Comparison of ENCODE assay signal across 29 cellular contexts in genomic region chr1:49906365-49906764, GRCh38.
"Had no signal": no experiment of that assay in that cellular context is flagged by ENCODE, and none has a peak within 500 bp of the region (broad histone marks: within the 10 kb centered on the region; RNA-seq: fewer than 3 reads in every experiment).

No MANE protein-coding gene starts in this region.

- DNase-seq: colonic mucosa; cortex of kidney; dermis blood vessel endothelial cell; dorsolateral prefrontal cortex; effector CD4-positive, alpha-beta T cell; effector CD8-positive, alpha-beta T cell; effector memory CD4-positive, alpha-beta T cell; effector memory CD8-positive, alpha-beta T cell; endodermal cell; erythroblast; esophagus squamous epithelium; foreskin fibroblast; foreskin keratinocyte; foreskin melanocyte; gastrocnemius medialis; glutamatergic neuron; head of caudate nucleus; heart left ventricle; heart right ventricle had no signal

- H2AFZ ChIP-seq: hepatocyte had no signal

- H3K27me3 ChIP-seq: colonic mucosa, dorsolateral prefrontal cortex, esophagus muscularis mucosa, esophagus squamous epithelium, foreskin keratinocyte, gastrocnemius medialis, gastroesophageal sphincter, heart left ventricle, heart right ventricle, hepatocyte had no signal

- FAIRE-seq: colon, endometrium, endothelial cell of umbilical vein, frontal cortex had no signal

- H3K27ac ChIP-seq: colonic mucosa, coronary artery, dorsolateral prefrontal cortex, epithelial cell of prostate, esophagus muscularis mucosa, esophagus squamous epithelium, foreskin keratinocyte, gastrocnemius medialis, gastroesophageal sphincter, heart left ventricle, heart right ventricle, hepatocyte had no signal

- ATAC-seq: effector memory CD8-positive, alpha-beta T cell; esophagus mucosa; foreskin keratinocyte; gastrocnemius medialis; gastroesophageal sphincter; heart left ventricle; heart right ventricle had no signal

- H3K9me3 ChIP-seq: colonic mucosa, esophagus muscularis mucosa, gastrocnemius medialis, gastroesophageal sphincter, heart left ventricle, heart right ventricle had no signal

- H3K4me2 ChIP-seq: hepatocyte had no signal

- H3K79me2 ChIP-seq: hepatocyte had no signal

- H3K36me3 ChIP-seq: colonic mucosa, esophagus muscularis mucosa, esophagus squamous epithelium, gastrocnemius medialis, gastroesophageal sphincter, heart left ventricle, heart right ventricle had no signal

- H3K4me1 ChIP-seq: colonic mucosa, esophagus muscularis mucosa, esophagus squamous epithelium, foreskin keratinocyte, gastrocnemius medialis, gastroesophageal sphincter, heart left ventricle, heart right ventricle had no signal

- H3K4me3 ChIP-seq: colonic mucosa, coronary artery, dorsolateral prefrontal cortex, esophagus muscularis mucosa, esophagus squamous epithelium, gastrocnemius medialis, gastroesophageal sphincter, heart left ventricle, heart right ventricle, hepatocyte had no signal
